ENCODE assay signal across 34 cellular contexts in genomic region chr2:218505754-218506371, GRCh38.
"Had no signal": no experiment of that assay in that cellular context is flagged by ENCODE, and none has a peak within 500 bp of the region (broad histone marks: within the 10 kb centered on the region; RNA-seq: fewer than 3 reads in every experiment).

No MANE protein-coding gene starts in this region.

- H3K27ac ChIP-seq: ascending aorta, cardiac muscle cell, SJCRH30, SK-N-MC, VCaP had no signal

- H3K4me1 Mint-ChIP-seq: central memory CD8-positive, alpha-beta T cell had no signal

- H3K27ac Mint-ChIP-seq: activated B cell treated with CpG ODN at 0.5 μM for 24 hours; activated CD4-positive, alpha-beta memory T cell treated with anti-CD3 and anti-CD28 coated beads for 36 hours; activated naive CD4-positive, alpha-beta T cell treated with anti-CD3 and anti-CD28 coated beads, Interleukin-2, amount 50 U/mL, for 24 hours; activated naive CD8-positive, alpha-beta T cell treated with anti-CD3 and anti-CD28 coated beads, Interleukin-2, amount 10 ng/mL, durations not matched to agents 7 days and 5 days; activated T-cell treated with anti-CD3 and anti-CD28 coated beads, Interleukin-2, amount 50 U/mL, for 72 hours; activated T-helper 17 cell treated with anti-CD3 and anti-CD28 coated beads, Interleukin-2, amount 50 U/mL, for 72 hours had no signal

- H3K27me3 Mint-ChIP-seq: activated B cell treated with CpG ODN at 0.5 μM for 24 hours; activated CD4-positive, alpha-beta memory T cell treated with anti-CD3 and anti-CD28 coated beads for 36 hours; activated naive CD4-positive, alpha-beta T cell treated with anti-CD3 and anti-CD28 coated beads, Interleukin-2, amount 50 U/mL, for 24 hours; activated naive CD8-positive, alpha-beta T cell treated with anti-CD3 and anti-CD28 coated beads, Interleukin-2, amount 10 ng/mL, durations not matched to agents 7 days and 5 days; activated T-helper 17 cell treated with anti-CD3 and anti-CD28 coated beads, Interleukin-2, amount 50 U/mL, for 72 hours; central memory CD8-positive, alpha-beta T cell had no signal

- H3K27me3 ChIP-seq: ascending aorta, cardiac muscle cell, MG63, SJCRH30 had no signal

- H3K9me3 ChIP-seq: ascending aorta, MG63, SJCRH30 had no signal

- H3K4me3 Mint-ChIP-seq: activated B cell treated with CpG ODN at 0.5 μM for 24 hours; activated CD4-positive, alpha-beta memory T cell treated with anti-CD3 and anti-CD28 coated beads for 36 hours; activated naive CD4-positive, alpha-beta T cell treated with anti-CD3 and anti-CD28 coated beads, Interleukin-2, amount 50 U/mL, for 24 hours; activated naive CD8-positive, alpha-beta T cell treated with anti-CD3 and anti-CD28 coated beads, Interleukin-2, amount 10 ng/mL, durations not matched to agents 7 days and 5 days; activated T-cell treated with anti-CD3 and anti-CD28 coated beads, Interleukin-2, amount 50 U/mL, for 72 hours; activated T-helper 17 cell treated with anti-CD3 and anti-CD28 coated beads, Interleukin-2, amount 50 U/mL, for 72 hours; central memory CD8-positive, alpha-beta T cell had no signal

- DNase-seq: activated B cell treated with CpG ODN at 0.5 μM for 24 hours; activated CD4-positive, alpha-beta memory T cell treated with anti-CD3 and anti-CD28 coated beads for 36 hours; activated CD4-positive, alpha-beta T cell treated with anti-CD3 and anti-CD28 coated beads for 48 hours; activated CD4-positive, CD25-positive, alpha-beta regulatory T cell treated with anti-CD3 and anti-CD28 coated beads, Interleukin-2, amount 50 U/mL, for 72 hours; activated CD8-positive, alpha-beta memory T cell treated with anti-CD3 and anti-CD28 coated beads, Interleukin-2, amount 50 U/mL, for 4 hours; activated gamma-delta T cell; activated naive CD4-positive, alpha-beta T cell treated with Interleukin-2 at 50 U/mL for 16 hours; activated naive CD8-positive, alpha-beta T cell treated with anti-CD3 and anti-CD28 coated beads, Interleukin-2, amount 10 ng/mL, durations not matched to agents 7 days and 5 days; activated T-cell treated with anti-CD3 and anti-CD28 coated beads for 4 hours; activated T-cell treated with anti-CD3 and anti-CD28 coated beads, Interleukin-2, amount 50 U/mL, for 72 hours; amygdala; Kasumi-1; KG1; MG63; NCI-H1048; NCI-H1105 treated with DMSO at 0.1 percent for 48 hours; NCI-H1436; NCI-H1694; NCI-H1930; NCI-H2081 treated with DMSO at 0.1 percent for 48 hours; NCI-H226; NCI-H524 treated with DMSO at 0.1 percent for 48 hours; SHP77; SJCRH30; T-helper 2 cell; T-helper 9 cell had no signal

- H3K4me3 ChIP-seq: ascending aorta, cardiac muscle cell, MG63, SJCRH30, SK-N-MC had no signal

- H3K9me3 Mint-ChIP-seq: activated B cell treated with CpG ODN at 0.5 μM for 24 hours; activated CD4-positive, alpha-beta memory T cell treated with anti-CD3 and anti-CD28 coated beads for 36 hours; activated naive CD4-positive, alpha-beta T cell treated with anti-CD3 and anti-CD28 coated beads, Interleukin-2, amount 50 U/mL, for 24 hours; activated naive CD8-positive, alpha-beta T cell treated with anti-CD3 and anti-CD28 coated beads, Interleukin-2, amount 10 ng/mL, durations not matched to agents 7 days and 5 days; activated T-cell treated with anti-CD3 and anti-CD28 coated beads, Interleukin-2, amount 50 U/mL, for 72 hours; activated T-helper 17 cell treated with anti-CD3 and anti-CD28 coated beads, Interleukin-2, amount 50 U/mL, for 72 hours; central memory CD8-positive, alpha-beta T cell had no signal

- H3K4me1 ChIP-seq: ascending aorta, SJCRH30 had no signal

- ATAC-seq: activated T-cell treated with anti-CD3 and anti-CD28 coated beads, Interleukin-2, amount 50 U/mL, for 72 hours; activated T-helper 17 cell treated with anti-CD3 and anti-CD28 coated beads, Interleukin-2, amount 50 U/mL, for 72 hours; Panc1 had no signal
